In the genomic region with DNA sequence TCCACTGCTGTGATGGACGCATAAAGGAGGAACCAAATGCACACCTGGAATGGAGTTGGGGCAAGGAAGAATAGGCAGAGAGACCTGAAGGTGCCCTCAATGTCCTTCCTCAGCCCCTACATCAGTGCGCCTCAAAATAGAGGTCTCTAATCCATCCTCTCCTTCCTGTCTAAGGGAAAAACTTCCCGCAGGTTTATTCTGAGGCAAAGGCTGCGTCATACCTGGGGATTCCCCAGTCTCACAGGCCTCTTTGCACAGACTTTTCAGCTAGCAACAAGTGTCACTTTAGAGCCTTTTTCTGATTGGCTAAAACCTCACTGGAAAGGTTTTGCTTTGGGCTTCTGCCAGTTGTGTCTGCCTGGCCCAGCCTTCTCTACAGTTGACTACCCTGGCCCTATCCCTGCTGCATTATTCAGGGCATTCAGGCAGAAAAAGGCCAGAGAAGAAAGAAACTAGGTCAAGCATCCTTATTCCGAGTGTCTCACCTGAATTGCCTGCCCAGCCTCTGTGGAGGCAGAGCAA, we compare ENCODE assay signal across 9 cellular contexts. TPM values are rescaled to one million over a fixed set of nuclear protein-coding genes. Genes with fewer than 3 reads are reported as not detected.
DNase-seq lines count a peak whose midpoint lies in the region; ATAC-seq, FAIRE-seq and TF ChIP-seq lines count a peak whose summit lies in the region.
"Had no signal": no experiment of that assay in that cellular context is flagged by ENCODE, and none has a peak within 500 bp of the region (broad histone marks: within the 10 kb centered on the region; RNA-seq: fewer than 3 reads in every experiment).

No MANE protein-coding gene starts in this region.

- DNase-seq in HTR-8/SVneo (ENCODE audit: insufficient read length, low spot score): peak; percentile 39
- DNase-seq in activated T-cell treated with anti-CD3 and anti-CD28 coated beads, Interleukin-2, amount 50 U/mL, for 1 hour: peak; percentile 52
- peak; percentile 62 for DNase-seq in iPS-NIHi7 (ENCODE audit: extremely low spot score)
- peak; percentile 7 to 21 for DNase-seq in stimulated activated CD8-positive, alpha-beta memory T cell treated with anti-CD3 and anti-CD28 coated beads, Interleukin-7, amount 100 ng/mL, for 1 hour (ENCODE audit: low read depth in 2 of 2)
- no peak for DNase-seq in NCI-H345 (lab: John Stamatoyannopoulos, UW)
- no peak for DNase-seq in sigmoid colon

- peaks cover 0 to 4% (median 0%) of the 10 kb centered on the region in 3 donors for H3K27me3 ChIP-seq in sigmoid colon

- intact Hi-C loops in sigmoid colon (cut with DNase I): no loop called here

- no peak for FAIRE-seq in HTR-8/SVneo (lab: Jason Lieb, UNC)

- H3K27ac ChIP-seq in sigmoid colon: no peak overlapping the region

- no peaks in the 10 kb centered on the region for H3K4me1 ChIP-seq in sigmoid colon

- no peak for TF ChIP-seq POLR2A in sigmoid colon (IDR thresholded peaks at IDR 0.05)

- peak; percentile 58 for ATAC-seq in GM21423 (IDR thresholded peaks at IDR 0.05; ENCODE audit: unreplicated experiment)

- H3K4me3 ChIP-seq in GM08714 (ENCODE audit: low read length) (peak overlapping the region; percentile 16; the same call in 1 of the 2 replicates), sigmoid colon (no peak overlapping the region)

- WGBS in sigmoid colon, 2 donors: 10 to 25% methylated on average over 5 of the region's 5 CpGs

- no peaks in the 10 kb centered on the region for H3K36me3 ChIP-seq in sigmoid colon

- TF ChIP-seq EP300 in sigmoid colon (IDR thresholded peaks at IDR 0.05): no peak

- no peak for TF ChIP-seq CTCF in sigmoid colon (IDR thresholded peaks at IDR 0.05)

- peaks cover 0 to 6% (median 0%) of the 10 kb centered on the region in 4 donors for H3K9me3 ChIP-seq in sigmoid colon

RNA-seq across cellular contexts. Expression of a gene that starts 1.8 kb away (rescaled TPM):
- 1 to 10 TPM in 2 of 4 donors, under 1 TPM in 2; under 0.01 to 3.5 (median 1.7) TPM for total RNA-seq in sigmoid colon
- polyA plus RNA-seq in sigmoid colon: 100 to 1,000 TPM in 1 of 3 donors, 10 to 100 TPM in 2; 36.6 to 182 (median 77.9) TPM
- total RNA-seq: HT1080 had no signal

RNA-seq across cellular contexts. Expression of a gene that starts 31.1 kb away (rescaled TPM):
- total RNA-seq in sigmoid colon: 1 to 10 TPM in 3 of 4 donors, under 1 TPM in 1; 0.16 to 9.5 (median 4.0) TPM
- polyA plus RNA-seq in sigmoid colon: 100 to 1,000 TPM in 2 of 3 donors, 10 to 100 TPM in 1; 32.4 to 250 (median 129) TPM
- total RNA-seq: HT1080 had no signal

Comparison
In these comparisons a context has a peak if more than half of its experiments do, and no peak if none do; other contexts are left out.
1. DNase-seq: peak in HTR-8/SVneo (single experiment), activated T-cell treated with anti-CD3 and anti-CD28 coated beads, Interleukin-2, amount 50 U/mL, for 1 hour (single experiment), iPS-NIHi7 (single experiment) and stimulated activated CD8-positive, alpha-beta memory T cell treated with anti-CD3 and anti-CD28 coated beads, Interleukin-7, amount 100 ng/mL, for 1 hour (2 of 2); none in NCI-H345 (single experiment) and sigmoid colon (single experiment).